13 cellular contexts compared by ENCODE assay signal in genomic region chr17:28906276-28907051, GRCh38. TPM values are rescaled to one million over a fixed set of nuclear protein-coding genes. Genes with fewer than 3 reads are reported as not detected.
DNase-seq lines count a peak whose midpoint lies in the region; ATAC-seq and TF ChIP-seq lines count a peak whose summit lies in the region.
"Had no signal": no experiment of that assay in that cellular context is flagged by ENCODE, and none has a peak within 500 bp of the region (broad histone marks: within the 10 kb centered on the region; RNA-seq: fewer than 3 reads in every experiment).

No MANE protein-coding gene starts in this region.

- H3K4me3 ChIP-seq in BE2C (ENCODE audit: low read depth, low read length), result no peak overlapping the region
- H3K4me3 ChIP-seq: coronary artery, left ventricle myocardium inferior, MG63 had no signal

- H3K36me3 ChIP-seq in BE2C, result peaks cover 34% of the 10 kb centered on the region

- no peak for TF ChIP-seq CTCF in BE2C (IDR thresholded peaks at IDR 0.05; ENCODE audit: low read depth, low read length)

- no peaks in the 10 kb centered on the region for H3K4me1 ChIP-seq in BE2C

- DNase-seq in BE2C, result peak; percentile 23
- DNase-seq in natural killer cell treated with Interleukin-12 subunit alpha and Interleukin-12 subunit beta and Interleukin-15 and Interleukin-18, amount 100 ng/mL, for 72 hours (ENCODE audit: low spot score), result peak; percentile 49
- DNase-seq in epidermal melanocyte (ENCODE audit: insufficient read length, low spot score), result no peak
- no peak for DNase-seq in NCI-H1417 treated with DMSO at 0.1 percent for 48 hours (lab: John Stamatoyannopoulos, UW)
- DNase-seq: activated CD4-positive, alpha-beta T cell treated with anti-CD3 and anti-CD28 coated beads for 36 hours; activated T-cell treated with anti-CD3 and anti-CD28 coated beads, Interleukin-2, amount 50 U/mL, for 1 hour; left ventricle myocardium inferior; MG63; right cardiac atrium; stimulated activated CD4-positive, alpha-beta T cell treated with anti-CD3 and anti-CD28 coated beads, Interleukin-4, amount 100 ng/mL, for 24 hours had no signal

- H3K27ac Mint-ChIP-seq in activated T-helper 17 cell treated with anti-CD3 and anti-CD28 coated beads, Interleukin-2, amount 50 U/mL, for 72 hours, result peak overlapping the region; percentile 73
- H3K27ac Mint-ChIP-seq in natural killer cell treated with Interleukin-12 subunit alpha and Interleukin-12 subunit beta and Interleukin-15 and Interleukin-18, amount 100 ng/mL, for 72 hours, result no peak overlapping the region
- H3K27ac Mint-ChIP-seq: activated CD4-positive, alpha-beta T cell treated with anti-CD3 and anti-CD28 coated beads for 36 hours had no signal

- no peaks in the 10 kb centered on the region for H3K27me3 Mint-ChIP-seq in activated T-helper 17 cell treated with anti-CD3 and anti-CD28 coated beads, Interleukin-2, amount 50 U/mL, for 72 hours
- H3K27me3 Mint-ChIP-seq in natural killer cell treated with Interleukin-12 subunit alpha and Interleukin-12 subunit beta and Interleukin-15 and Interleukin-18, amount 100 ng/mL, for 72 hours, result no peaks in the 10 kb centered on the region
- H3K27me3 Mint-ChIP-seq: activated CD4-positive, alpha-beta T cell treated with anti-CD3 and anti-CD28 coated beads for 36 hours had no signal

- ATAC-seq in activated T-helper 17 cell treated with anti-CD3 and anti-CD28 coated beads, Interleukin-2, amount 50 U/mL, for 72 hours (replicated peaks), result no peak
- ATAC-seq in natural killer cell treated with Interleukin-12 subunit alpha and Interleukin-12 subunit beta and Interleukin-15 and Interleukin-18, amount 100 ng/mL, for 72 hours, result no peak
- no peak for ATAC-seq in HG03108 (IDR thresholded peaks at IDR 0.05; ENCODE audit: unreplicated experiment)
- ATAC-seq: activated CD4-positive, alpha-beta T cell treated with anti-CD3 and anti-CD28 coated beads for 36 hours had no signal

- no peaks in the 10 kb centered on the region for H3K9me3 Mint-ChIP-seq in activated T-helper 17 cell treated with anti-CD3 and anti-CD28 coated beads, Interleukin-2, amount 50 U/mL, for 72 hours
- H3K9me3 Mint-ChIP-seq in natural killer cell treated with Interleukin-12 subunit alpha and Interleukin-12 subunit beta and Interleukin-15 and Interleukin-18, amount 100 ng/mL, for 72 hours, result no peaks in the 10 kb centered on the region

- H3K36me3 Mint-ChIP-seq in activated T-helper 17 cell treated with anti-CD3 and anti-CD28 coated beads, Interleukin-2, amount 50 U/mL, for 72 hours (ENCODE audit: low read depth), result peaks cover 77% of the 10 kb centered on the region
- H3K36me3 Mint-ChIP-seq in natural killer cell treated with Interleukin-12 subunit alpha and Interleukin-12 subunit beta and Interleukin-15 and Interleukin-18, amount 100 ng/mL, for 72 hours, result no peaks in the 10 kb centered on the region

- no peak overlapping the region for H3K4me3 Mint-ChIP-seq in activated T-helper 17 cell treated with anti-CD3 and anti-CD28 coated beads, Interleukin-2, amount 50 U/mL, for 72 hours
- H3K4me3 Mint-ChIP-seq in natural killer cell treated with Interleukin-12 subunit alpha and Interleukin-12 subunit beta and Interleukin-15 and Interleukin-18, amount 100 ng/mL, for 72 hours, result no peak overlapping the region
- H3K4me3 Mint-ChIP-seq: activated CD4-positive, alpha-beta T cell treated with anti-CD3 and anti-CD28 coated beads for 36 hours had no signal

- H3K9me3 ChIP-seq in BE2C, result no peaks in the 10 kb centered on the region
- H3K9me3 ChIP-seq: left ventricle myocardium inferior, MG63 had no signal

- H3K4me1 Mint-ChIP-seq in activated T-helper 17 cell treated with anti-CD3 and anti-CD28 coated beads, Interleukin-2, amount 50 U/mL, for 72 hours, result peaks cover 13% of the 10 kb centered on the region
- peaks cover 16 to 18% of the 10 kb centered on the region in 2 donors for H3K4me1 Mint-ChIP-seq in natural killer cell treated with Interleukin-12 subunit alpha and Interleukin-12 subunit beta and Interleukin-15 and Interleukin-18, amount 100 ng/mL, for 72 hours (ENCODE audit: low read depth in 2 of 2)

- no peaks in the 10 kb centered on the region for H3K27me3 ChIP-seq in BE2C

RNA-seq across cellular contexts. Expression of gene DHRS13, which starts 3.6 kb away (rescaled TPM):
- 14.8 TPM for polyA plus RNA-seq in BE2C (2012; ENCODE audit: insufficient read depth, insufficient read length, low read depth)
- 10 to 100 TPM; 24.9 to 82.1 TPM for total RNA-seq in activated T-helper 17 cell treated with anti-CD3 and anti-CD28 coated beads, Interleukin-2, amount 50 U/mL, for 72 hours
- 10 to 100 TPM; 22.5 to 26.1 TPM for total RNA-seq in natural killer cell treated with Interleukin-12 subunit alpha and Interleukin-12 subunit beta and Interleukin-15 and Interleukin-18, amount 100 ng/mL, for 72 hours

RNA-seq across cellular contexts. Expression of gene FLOT2, which starts 8.9 kb away (rescaled TPM):
- polyA plus RNA-seq in BE2C (2012; ENCODE audit: insufficient read depth, insufficient read length, low read depth), result 53.5 TPM
- 100 to 1,000 TPM in 1 of 2 donors, 10 to 100 TPM in 1; 85.8 to 113 TPM for total RNA-seq in activated T-helper 17 cell treated with anti-CD3 and anti-CD28 coated beads, Interleukin-2, amount 50 U/mL, for 72 hours
- total RNA-seq in natural killer cell treated with Interleukin-12 subunit alpha and Interleukin-12 subunit beta and Interleukin-15 and Interleukin-18, amount 100 ng/mL, for 72 hours, result 10 to 100 TPM; 79.3 to 95.8 TPM

RNA-seq across cellular contexts. Expression of gene PHF12, which starts 44.9 kb away (rescaled TPM):
- polyA plus RNA-seq in BE2C (2012; ENCODE audit: insufficient read depth, insufficient read length, low read depth), result 43.0 TPM
- total RNA-seq in activated T-helper 17 cell treated with anti-CD3 and anti-CD28 coated beads, Interleukin-2, amount 50 U/mL, for 72 hours, result 10 to 100 TPM; 56.9 to 60.2 TPM
- total RNA-seq in natural killer cell treated with Interleukin-12 subunit alpha and Interleukin-12 subunit beta and Interleukin-15 and Interleukin-18, amount 100 ng/mL, for 72 hours, result 10 to 100 TPM; 68.0 to 72.2 TPM

RNA-seq across cellular contexts. Expression of gene ERAL1, which starts 51.6 kb away (rescaled TPM):
- 47.0 TPM for polyA plus RNA-seq in BE2C (2012; ENCODE audit: insufficient read depth, insufficient read length, low read depth)
- 10 to 100 TPM; 38.2 to 60.2 TPM for total RNA-seq in activated T-helper 17 cell treated with anti-CD3 and anti-CD28 coated beads, Interleukin-2, amount 50 U/mL, for 72 hours
- 100 to 1,000 TPM in 1 of 2 donors, 10 to 100 TPM in 1; 55.9 to 105 TPM for total RNA-seq in natural killer cell treated with Interleukin-12 subunit alpha and Interleukin-12 subunit beta and Interleukin-15 and Interleukin-18, amount 100 ng/mL, for 72 hours

Comparison
In these comparisons a context has a peak if more than half of its experiments do, and no peak if none do; other contexts are left out.
1. DNase-seq: peak in BE2C (single experiment) and natural killer cell treated with Interleukin-12 subunit alpha and Interleukin-12 subunit beta and Interleukin-15 and Interleukin-18, amount 100 ng/mL, for 72 hours (single experiment); none in epidermal melanocyte (single experiment) and NCI-H1417 treated with DMSO at 0.1 percent for 48 hours (single experiment).